Comparison of ENCODE assay signal across 1 cellular context in the genomic region with DNA sequence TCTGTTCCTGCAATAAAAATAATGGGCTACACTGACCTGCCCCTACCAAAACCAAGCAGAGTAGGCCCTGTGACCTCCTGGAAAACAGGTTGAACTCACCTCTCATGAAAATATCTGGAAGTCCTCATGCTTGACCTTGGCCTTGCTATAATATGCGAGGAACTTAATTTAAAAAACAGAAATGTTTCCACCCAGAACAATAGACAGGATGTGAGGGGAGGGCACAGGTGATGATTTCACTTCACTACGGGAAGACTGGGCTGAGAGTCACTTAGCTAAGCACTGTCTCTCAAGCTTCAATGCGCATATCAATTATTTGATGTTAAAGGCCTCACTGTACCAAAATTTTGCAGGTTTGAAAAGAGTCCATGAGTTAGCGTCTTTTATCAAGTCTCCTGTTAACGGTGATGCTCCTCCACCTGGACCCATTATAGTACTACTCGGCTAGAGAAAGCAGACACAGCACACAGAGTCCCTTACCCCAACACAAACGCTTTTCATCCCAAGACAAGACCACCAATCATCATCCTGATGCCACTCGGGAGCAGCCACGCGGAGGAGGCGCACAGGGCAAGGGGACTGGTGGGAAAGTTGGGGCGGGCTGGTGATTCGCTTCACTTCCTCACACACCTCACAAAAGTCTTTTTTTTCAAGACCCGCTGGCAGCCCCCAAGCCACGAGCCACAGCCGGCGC.
TF ChIP-seq lines count a peak whose summit lies in the region.

No MANE protein-coding gene starts in this region.

TF ChIP-seq in HepG2, 621 proteins besides CTCF, POLR2A, EP300 and RAD21:
- TF ChIP-seq, protein P1, sequence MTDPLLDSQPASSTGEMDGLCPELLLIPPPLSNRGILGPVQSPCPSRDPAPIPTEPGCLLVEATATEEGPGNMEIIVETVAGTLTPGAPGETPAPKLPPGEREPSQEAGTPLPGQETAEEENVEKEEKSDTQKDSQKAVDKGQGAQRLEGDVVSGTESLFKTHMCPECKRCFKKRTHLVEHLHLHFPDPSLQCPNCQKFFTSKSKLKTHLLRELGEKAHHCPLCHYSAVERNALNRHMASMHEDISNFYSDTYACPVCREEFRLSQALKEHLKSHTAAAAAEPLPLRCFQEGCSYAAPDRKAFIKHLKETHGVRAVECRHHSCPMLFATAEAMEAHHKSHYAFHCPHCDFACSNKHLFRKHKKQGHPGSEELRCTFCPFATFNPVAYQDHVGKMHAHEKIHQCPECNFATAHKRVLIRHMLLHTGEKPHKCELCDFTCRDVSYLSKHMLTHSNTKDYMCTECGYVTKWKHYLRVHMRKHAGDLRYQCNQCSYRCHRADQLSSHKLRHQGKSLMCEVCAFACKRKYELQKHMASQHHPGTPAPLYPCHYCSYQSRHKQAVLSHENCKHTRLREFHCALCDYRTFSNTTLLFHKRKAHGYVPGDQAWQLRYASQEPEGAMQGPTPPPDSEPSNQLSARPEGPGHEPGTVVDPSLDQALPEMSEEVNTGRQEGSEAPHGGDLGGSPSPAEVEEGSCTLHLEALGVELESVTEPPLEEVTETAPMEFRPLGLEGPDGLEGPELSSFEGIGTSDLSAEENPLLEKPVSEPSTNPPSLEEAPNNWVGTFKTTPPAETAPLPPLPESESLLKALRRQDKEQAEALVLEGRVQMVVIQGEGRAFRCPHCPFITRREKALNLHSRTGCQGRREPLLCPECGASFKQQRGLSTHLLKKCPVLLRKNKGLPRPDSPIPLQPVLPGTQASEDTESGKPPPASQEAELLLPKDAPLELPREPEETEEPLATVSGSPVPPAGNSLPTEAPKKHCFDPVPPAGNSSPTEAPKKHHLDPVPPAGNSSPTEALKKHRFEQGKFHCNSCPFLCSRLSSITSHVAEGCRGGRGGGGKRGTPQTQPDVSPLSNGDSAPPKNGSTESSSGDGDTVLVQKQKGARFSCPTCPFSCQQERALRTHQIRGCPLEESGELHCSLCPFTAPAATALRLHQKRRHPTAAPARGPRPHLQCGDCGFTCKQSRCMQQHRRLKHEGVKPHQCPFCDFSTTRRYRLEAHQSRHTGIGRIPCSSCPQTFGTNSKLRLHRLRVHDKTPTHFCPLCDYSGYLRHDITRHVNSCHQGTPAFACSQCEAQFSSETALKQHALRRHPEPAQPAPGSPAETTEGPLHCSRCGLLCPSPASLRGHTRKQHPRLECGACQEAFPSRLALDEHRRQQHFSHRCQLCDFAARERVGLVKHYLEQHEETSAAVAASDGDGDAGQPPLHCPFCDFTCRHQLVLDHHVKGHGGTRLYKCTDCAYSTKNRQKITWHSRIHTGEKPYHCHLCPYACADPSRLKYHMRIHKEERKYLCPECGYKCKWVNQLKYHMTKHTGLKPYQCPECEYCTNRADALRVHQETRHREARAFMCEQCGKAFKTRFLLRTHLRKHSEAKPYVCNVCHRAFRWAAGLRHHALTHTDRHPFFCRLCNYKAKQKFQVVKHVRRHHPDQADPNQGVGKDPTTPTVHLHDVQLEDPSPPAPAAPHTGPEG (CRISPR knock-in tag; IDR thresholded peaks at IDR 0.05), result no peak
- 0 out of 2 replicates have a peak, but pooled peaks have one; percentile 47 for TF ChIP-seq TGIF2 (CRISPR knock-in tag; IDR thresholded peaks at IDR 0.05)
- no peak for TF ChIP-seq KAT7 (CRISPR knock-in tag; IDR thresholded peaks at IDR 0.05; ENCODE audit: borderline replicate concordance)
- TF ChIP-seq MIXL1 (CRISPR knock-in tag; IDR thresholded peaks at IDR 0.05), result no peak
- TF ChIP-seq PHF8 (CRISPR knock-in tag; IDR thresholded peaks at IDR 0.05), result no peak
- TF ChIP-seq ZNF766 (CRISPR knock-in tag; IDR thresholded peaks at IDR 0.05; ENCODE audit: borderline replicate concordance), result no peak
- TF ChIP-seq, protein P2, sequence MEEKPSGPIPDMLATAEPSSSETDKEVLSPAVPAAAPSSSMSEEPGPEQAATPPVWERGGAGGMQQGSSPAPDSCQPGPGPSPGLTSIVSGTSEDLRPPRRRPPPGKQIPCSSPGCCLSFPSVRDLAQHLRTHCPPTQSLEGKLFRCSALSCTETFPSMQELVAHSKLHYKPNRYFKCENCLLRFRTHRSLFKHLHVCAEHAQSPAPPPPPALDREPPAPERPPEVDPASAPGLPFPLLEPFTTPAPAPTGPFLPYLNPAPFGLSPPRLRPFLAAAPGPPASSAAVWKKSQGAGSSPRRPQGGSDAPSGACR (CRISPR knock-in tag; IDR thresholded peaks at IDR 0.05), result 0 out of 2 replicates have a peak, but pooled peaks have one; percentile 3
- TF ChIP-seq ZNF720 (CRISPR knock-in tag; IDR thresholded peaks at IDR 0.05), result no peak
- TF ChIP-seq, protein P3, sequence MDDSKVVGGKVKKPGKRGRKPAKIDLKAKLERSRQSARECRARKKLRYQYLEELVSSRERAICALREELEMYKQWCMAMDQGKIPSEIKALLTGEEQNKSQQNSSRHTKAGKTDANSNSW (CRISPR knock-in tag; IDR thresholded peaks at IDR 0.05; ENCODE audit: borderline replicate concordance), result 0 out of 2 replicates have a peak, but pooled peaks have one; percentile 7
- TF ChIP-seq ZNF317 (CRISPR knock-in tag; IDR thresholded peaks at IDR 0.05), result no peak
- TF ChIP-seq ELF3 (CRISPR knock-in tag; IDR thresholded peaks at IDR 0.05), result 0 out of 2 replicates have a peak, but pooled peaks have one; percentile 1
- TF ChIP-seq NR2F2 (IDR thresholded peaks at IDR 0.05; ENCODE audit: borderline replicate concordance, low read depth), result no peak
- TF ChIP-seq POLR2AphosphoS2 (IDR thresholded peaks at IDR 0.05; ENCODE audit: low read depth, low read length), result no peak
- no peak for TF ChIP-seq TAF15 (IDR thresholded peaks at IDR 0.05; ENCODE audit: low read depth, low read length, poor library complexity, severe bottlenecking)
- TF ChIP-seq SOX5 (CRISPR knock-in tag; IDR thresholded peaks at IDR 0.05; ENCODE audit: borderline replicate concordance), result no peak
- no peak for TF ChIP-seq ZNF382 (CRISPR knock-in tag; IDR thresholded peaks at IDR 0.05; ENCODE audit: borderline replicate concordance)
- no peak for TF ChIP-seq MEF2D (CRISPR knock-in tag; IDR thresholded peaks at IDR 0.05)
- TF ChIP-seq ZBTB20 (CRISPR knock-in tag; IDR thresholded peaks at IDR 0.05; ENCODE audit: borderline replicate concordance, low read depth), result 0 out of 2 replicates have a peak, but pooled peaks have one; percentile 2
- TF ChIP-seq CREB1 (IDR thresholded peaks at IDR 0.05), result no peak
- 0 out of 2 replicates have a peak, but pooled peaks have one; percentile 20 for TF ChIP-seq CREB1 (CRISPR knock-in tag; IDR thresholded peaks at IDR 0.05)
- TF ChIP-seq NONO (IDR thresholded peaks at IDR 0.05), result no peak
- TF ChIP-seq NONO (CRISPR knock-in tag; conservative IDR thresholded peaks at IDR 0.05), result no peak
